Comparison of ENCODE assay signal across 1 cellular context in the genomic region with DNA sequence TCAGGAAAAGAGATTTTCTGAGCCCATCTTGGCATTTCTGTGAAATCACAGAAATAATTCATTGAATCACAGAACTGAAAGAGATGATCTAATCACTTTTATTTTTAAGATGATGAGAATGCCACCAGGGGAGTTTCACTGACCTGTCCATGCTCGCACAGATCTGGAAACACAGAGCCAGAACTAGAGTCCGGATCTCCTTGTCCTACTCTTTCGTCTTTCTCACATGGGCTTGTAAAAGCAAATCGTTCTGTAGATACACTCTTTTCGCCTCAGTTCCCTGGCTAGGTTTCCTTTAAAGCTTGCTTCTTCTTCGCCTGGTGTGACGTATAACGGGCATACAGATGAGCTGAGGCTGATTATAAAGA.
TF ChIP-seq lines count a peak whose summit lies in the region.

No MANE protein-coding gene starts in this region.

TF ChIP-seq in SK-N-SH treated with all-trans-retinoic acid at 6 μM for 48 hours, 23 proteins besides CTCF, POLR2A, EP300 and RAD21 (continued from another document):
- no peak for TF ChIP-seq PATZ1 (CRISPR knock-in tag; IDR thresholded peaks at IDR 0.05; ENCODE audit: borderline replicate concordance)
- TF ChIP-seq ARNTL (CRISPR knock-in tag; IDR thresholded peaks at IDR 0.05; ENCODE audit: borderline replicate concordance, low read depth): no peak
